ENCODE assay signal across 11 cellular contexts in genomic region chr11:66880484-66881211, GRCh38. TPM values are rescaled to one million over a fixed set of nuclear protein-coding genes. Genes with fewer than 3 reads are reported as not detected.
A peak's percentile ranks its signal among the peaks of the same experiment; 100 is the strongest.
DNase-seq lines count a peak whose midpoint lies in the region; FAIRE-seq and TF ChIP-seq lines count a peak whose summit lies in the region.
"Had no signal": no experiment of that assay in that cellular context is flagged by ENCODE, and none has a peak within 500 bp of the region (broad histone marks: within the 10 kb centered on the region; RNA-seq: fewer than 3 reads in every experiment).

No MANE protein-coding gene starts in this region.

- H3K4me2 ChIP-seq in mesendoderm (ENCODE audit: low read length) = no peak overlapping the region

- H3K56ac ChIP-seq in mesendoderm (ENCODE audit: low read length) = no peak overlapping the region

- H3K4me3 ChIP-seq in mesendoderm (ENCODE audit: low read length) (no peak overlapping the region), WERI-Rb-1 (ENCODE audit: low read depth, low read length) (no peak overlapping the region)

- H3K79me1 ChIP-seq in mesendoderm (ENCODE audit: low read length) = no peaks in the 10 kb centered on the region

- H3K27me3 ChIP-seq in mesendoderm (ENCODE audit: insufficient read depth, low read length, poor library complexity) = no peaks in the 10 kb centered on the region
- H3K27me3 ChIP-seq in WERI-Rb-1 (ENCODE audit: insufficient read depth, low read depth, severe bottlenecking) = no peaks in the 10 kb centered on the region

- H3K18ac ChIP-seq in mesendoderm (ENCODE audit: low read length) = no peak overlapping the region

- WGBS in mesendoderm (ENCODE audit: extremely low coverage, insufficient coverage, low lambda C conversion rate) = no CpG with 5 or more reads among the region's 11 CpGs

- H3K27ac ChIP-seq in mesendoderm (ENCODE audit: low read depth, low read length) (no peak overlapping the region), WERI-Rb-1 (no peak overlapping the region)
- H3K27ac ChIP-seq: HL-60 had no signal

- no peaks in the 10 kb centered on the region for H3K9me3 ChIP-seq in WERI-Rb-1 (ENCODE audit: severe bottlenecking)

- DNase-seq in DMS79 treated with DMSO at 0.1 percent for 48 hours (lab: John Stamatoyannopoulos, UW) (peak; percentile 89), NCI-H1417 treated with DMSO at 0.1 percent for 48 hours (lab: John Stamatoyannopoulos, UW) (peak; percentile 32), UCSD-AML1 (lab: John Stamatoyannopoulos, UW; ENCODE audit: unreplicated experiment) (peak; percentile 56), mesendoderm (peak; percentile 50), NCI-H446 treated with DMSO at 0.1 percent for 48 hours (lab: John Stamatoyannopoulos, UW) (no peak), WERI-Rb-1 (no peak), OCI-M1 (lab: John Stamatoyannopoulos, UW) (no peak), D721Med (ENCODE audit: insufficient read length, low spot score) (no peak)
- DNase-seq: activated CD4-positive, CD25-positive, alpha-beta regulatory T cell; stimulated activated naive B cell treated with anti-CD40 and anti-IgM and Interleukin-4, amounts not matched to agents 10 μg/mL and 1 μg/mL and 100 μg/mL, for 72 hours had no signal

- no peak overlapping the region for H2BK15ac ChIP-seq in mesendoderm (replicated peaks; ENCODE audit: low read depth)

- H3K4me1 ChIP-seq in mesendoderm (ENCODE audit: control insufficient read depth, low read depth, low read length) = no peaks in the 10 kb centered on the region

- H3K23ac ChIP-seq in mesendoderm (ENCODE audit: low read length) = no peak overlapping the region

- H4K8ac ChIP-seq in mesendoderm (ENCODE audit: low read depth, low read length) = no peak overlapping the region

- no peaks in the 10 kb centered on the region for H3K79me2 ChIP-seq in mesendoderm (ENCODE audit: control insufficient read depth, insufficient read depth, low read length)

- no peak for FAIRE-seq in D721Med (lab: Jason Lieb, UNC)

- H3K36me3 ChIP-seq in mesendoderm (ENCODE audit: control insufficient read depth, insufficient read depth, low read length) (no peaks in the 10 kb centered on the region), WERI-Rb-1 (no peaks in the 10 kb centered on the region)

- no peak overlapping the region for H2BK5ac ChIP-seq in mesendoderm (ENCODE audit: low read length)

- H3K9ac ChIP-seq in mesendoderm (ENCODE audit: low read length) = no peak overlapping the region

- no peak overlapping the region for H2AK5ac ChIP-seq in mesendoderm (ENCODE audit: low read length)

- H2BK120ac ChIP-seq in mesendoderm (ENCODE audit: low read depth, low read length) = no peak overlapping the region

- H4K5ac ChIP-seq in mesendoderm (ENCODE audit: low read length) = no peak overlapping the region

- H3K4ac ChIP-seq in mesendoderm (ENCODE audit: low read depth, low read length) = no peak overlapping the region

- no peak for TF ChIP-seq CTCF in WERI-Rb-1 (IDR thresholded peaks at IDR 0.05; ENCODE audit: low read depth, low read length)
- no peak for TF ChIP-seq CTCF in D721Med (IDR thresholded peaks at IDR 0.05; ENCODE audit: insufficient read depth, missing control alignments)

RNA-seq across cellular contexts. Expression of gene LRFN4, which starts 23.8 kb away (rescaled TPM):
- polyA plus RNA-seq in mesendoderm (2013, experiment 1 of 2) = 27.4 TPM
- 27.5 TPM for polyA plus RNA-seq in mesendoderm (2013, experiment 2 of 2)

RNA-seq across cellular contexts. Expression of gene RCE1, which starts 37.4 kb away (rescaled TPM):
- polyA plus RNA-seq in mesendoderm (2013, experiment 1 of 2) = 30.1 TPM
- 29.0 TPM for polyA plus RNA-seq in mesendoderm (2013, experiment 2 of 2)

Comparison
In these comparisons a context has a peak if more than half of its experiments do, and no peak if none do; other contexts are left out.
1. DNase-seq: peak in DMS79 treated with DMSO at 0.1 percent for 48 hours (single experiment), NCI-H1417 treated with DMSO at 0.1 percent for 48 hours (single experiment), UCSD-AML1 (single experiment) and mesendoderm (single experiment); none in NCI-H446 treated with DMSO at 0.1 percent for 48 hours (single experiment), WERI-Rb-1 (single experiment), OCI-M1 (single experiment) and D721Med (single experiment).